Comparison of ENCODE assay signal across 1 cellular context in the genomic region with DNA sequence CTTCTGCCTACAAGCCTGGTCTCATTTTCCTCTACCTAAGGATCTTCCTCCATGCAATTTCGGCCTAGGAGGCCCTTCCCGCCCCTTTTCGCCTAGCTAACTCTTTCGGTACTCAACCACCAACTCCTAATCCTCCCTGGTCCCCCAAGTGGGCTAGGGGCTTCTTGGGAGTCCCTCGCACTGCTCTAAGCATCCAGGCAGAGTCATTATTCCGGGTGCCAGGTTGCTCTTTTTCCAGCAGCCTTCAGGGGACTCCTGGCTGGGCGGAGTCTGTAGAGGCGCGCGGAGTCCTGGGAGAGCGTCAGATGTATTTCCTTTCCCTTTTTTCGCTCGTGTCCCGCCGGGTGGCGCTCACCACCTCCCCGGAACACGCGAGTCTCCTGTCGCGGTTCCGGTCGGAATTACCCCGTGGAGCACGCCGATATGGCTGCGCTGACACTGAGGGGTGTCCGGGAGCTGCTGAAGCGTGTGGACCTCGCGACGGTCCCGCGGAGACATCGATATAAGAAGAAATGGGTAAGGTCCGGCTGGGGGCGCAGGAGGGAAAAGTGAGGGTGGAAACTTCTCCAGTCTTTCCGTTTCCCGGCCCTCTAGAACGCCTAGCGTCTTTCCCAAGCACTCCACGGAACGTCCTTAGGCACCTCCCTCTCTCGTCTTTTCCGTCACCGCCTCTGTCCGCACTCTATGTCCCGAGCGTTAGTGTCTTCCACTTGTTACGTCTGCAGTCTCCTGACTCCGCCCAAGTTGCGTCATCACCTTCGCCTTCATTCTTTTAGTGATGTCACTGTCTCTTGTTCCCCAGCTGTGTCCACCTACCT.
A peak's percentile ranks its signal among the peaks of the same experiment; 100 is the strongest.
TF ChIP-seq lines count a peak whose summit lies in the region.

A gene (plus strand): TSS at position 404 of the 818 bp plus-strand sequence. CDS start 20 bp downstream, at position 424.

TF ChIP-seq in HepG2, 621 proteins besides CTCF, POLR2A, EP300 and RAD21 (continued from another document and continues in another):
- TF ChIP-seq ZBTB20 (CRISPR knock-in tag; IDR thresholded peaks at IDR 0.05; ENCODE audit: borderline replicate concordance, low read depth) (peak; percentile 68; the same call in 1 of the 2 replicates), KLF9 (CRISPR knock-in tag; IDR thresholded peaks at IDR 0.05; ENCODE audit: low read depth) (no peak), ATF7-NPFF (CRISPR knock-in tag; IDR thresholded peaks at IDR 0.05; ENCODE audit: low read depth) (peak; percentile 44; the same call in 1 of the 2 replicates), ZNF441 (CRISPR knock-in tag; IDR thresholded peaks at IDR 0.05; ENCODE audit: borderline replicate concordance) (peak; percentile 48; the same call in 1 of the 2 replicates), GZF1 (CRISPR knock-in tag; IDR thresholded peaks at IDR 0.05) (no peak), HNRNPLL (IDR thresholded peaks at IDR 0.05; ENCODE audit: low read depth, low read length, poor library complexity, severe bottlenecking) (peak; percentile 54), HNF4A (CRISPR knock-in tag; IDR thresholded peaks at IDR 0.05) (0 out of 2 replicates have a peak, but pooled peaks have one; percentile 16), ZNF383 (CRISPR knock-in tag; IDR thresholded peaks at IDR 0.05; ENCODE audit: borderline replicate concordance) (no peak), SP140L (CRISPR knock-in tag; IDR thresholded peaks at IDR 0.05; ENCODE audit: borderline replicate concordance) (no peak), ZNF761 (CRISPR knock-in tag; conservative IDR thresholded peaks at IDR 0.05) (0 out of 2 replicates have a peak, but pooled peaks have one; percentile 16), HDAC1 (CRISPR knock-in tag; IDR thresholded peaks at IDR 0.05) (peak; percentile 94), ZNF451 (CRISPR knock-in tag; IDR thresholded peaks at IDR 0.05) (peak; percentile 88; the same call in 1 of the 2 replicates), TOE1 (CRISPR knock-in tag; IDR thresholded peaks at IDR 0.05) (no peak), NFKBIZ (CRISPR knock-in tag; IDR thresholded peaks at IDR 0.05) (peak; percentile 70; the same call in 1 of the 2 replicates), ASH2L (IDR thresholded peaks at IDR 0.05; ENCODE audit: insufficient read length, low read depth, low read length) (peak; percentile 83), SALL1 (CRISPR knock-in tag; IDR thresholded peaks at IDR 0.05) (peak; percentile 93), MAZ (IDR thresholded peaks at IDR 0.05; ENCODE audit: borderline replicate concordance, low read depth, low read length) (no peak), MAZ (CRISPR knock-in tag; IDR thresholded peaks at IDR 0.05; ENCODE audit: low read depth) (peak; percentile 57; the same call in 1 of the 2 replicates), ZFP37 (CRISPR knock-in tag; IDR thresholded peaks at IDR 0.05; ENCODE audit: borderline replicate concordance) (peak; percentile 16; the same call in 1 of the 2 replicates), RFXANK (CRISPR knock-in tag; IDR thresholded peaks at IDR 0.05) (peak; percentile 60; the same call in 1 of the 2 replicates), SRSF1 (optimal IDR thresholded peaks at IDR 0.05; ENCODE audit: low read depth, low read length) (peak; percentile 61), SUZ12 (IDR thresholded peaks at IDR 0.05; ENCODE audit: low read depth, low read length) (no peak), BRD4 (CRISPR knock-in tag; IDR thresholded peaks at IDR 0.05) (peak; percentile 94), NCOA5 (CRISPR knock-in tag; IDR thresholded peaks at IDR 0.05) (peak; percentile 29; the same call in 1 of the 2 replicates), TBX2 (CRISPR knock-in tag; IDR thresholded peaks at IDR 0.05; ENCODE audit: borderline replicate concordance) (peak; percentile 30; the same call in 1 of the 2 replicates), FIP1L1 (IDR thresholded peaks at IDR 0.05; ENCODE audit: borderline replicate concordance, insufficient read depth, low read depth, low read length) (0 out of 2 replicates have a peak, but pooled peaks have one; percentile 70), HMG20A (CRISPR knock-in tag; IDR thresholded peaks at IDR 0.05; ENCODE audit: borderline replicate concordance) (0 out of 2 replicates have a peak, but pooled peaks have one; percentile 27), SNAI1 (CRISPR knock-in tag; IDR thresholded peaks at IDR 0.05; ENCODE audit: borderline replicate concordance) (no peak), FOXA1 (IDR thresholded peaks at IDR 0.05) (no peak), FOXA1 (CRISPR knock-in tag; IDR thresholded peaks at IDR 0.05) (peak; percentile 52), ZNF501 (CRISPR knock-in tag; IDR thresholded peaks at IDR 0.05) (peak; percentile 86), HNF4G (IDR thresholded peaks at IDR 0.05; ENCODE audit: borderline replicate concordance, low read depth, low read length) (peak; percentile 20; the same call in 1 of the 2 replicates), HNF4G (CRISPR knock-in tag; IDR thresholded peaks at IDR 0.05; ENCODE audit: borderline replicate concordance, low read depth) (no peak; the same call in 1 of the 2 replicates), PCBP1 (IDR thresholded peaks at IDR 0.05; ENCODE audit: borderline replicate concordance, low read depth, low read length) (0 out of 2 replicates have a peak, but pooled peaks have one; percentile 50), ZKSCAN5 (CRISPR knock-in tag; IDR thresholded peaks at IDR 0.05) (no peak), ATF7 (IDR thresholded peaks at IDR 0.05) (peak; percentile 95), ATF7 (CRISPR knock-in tag; IDR thresholded peaks at IDR 0.05) (0 out of 2 replicates have a peak, but pooled peaks have one; percentile 18)
- TF ChIP-seq, protein P1, sequence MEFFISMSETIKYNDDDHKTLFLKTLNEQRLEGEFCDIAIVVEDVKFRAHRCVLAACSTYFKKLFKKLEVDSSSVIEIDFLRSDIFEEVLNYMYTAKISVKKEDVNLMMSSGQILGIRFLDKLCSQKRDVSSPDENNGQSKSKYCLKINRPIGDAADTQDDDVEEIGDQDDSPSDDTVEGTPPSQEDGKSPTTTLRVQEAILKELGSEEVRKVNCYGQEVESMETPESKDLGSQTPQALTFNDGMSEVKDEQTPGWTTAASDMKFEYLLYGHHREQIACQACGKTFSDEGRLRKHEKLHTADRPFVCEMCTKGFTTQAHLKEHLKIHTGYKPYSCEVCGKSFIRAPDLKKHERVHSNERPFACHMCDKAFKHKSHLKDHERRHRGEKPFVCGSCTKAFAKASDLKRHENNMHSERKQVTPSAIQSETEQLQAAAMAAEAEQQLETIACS (CRISPR knock-in tag; IDR thresholded peaks at IDR 0.05), result peak; percentile 28; the same call in 1 of the 2 replicates
- TF ChIP-seq, protein P2, sequence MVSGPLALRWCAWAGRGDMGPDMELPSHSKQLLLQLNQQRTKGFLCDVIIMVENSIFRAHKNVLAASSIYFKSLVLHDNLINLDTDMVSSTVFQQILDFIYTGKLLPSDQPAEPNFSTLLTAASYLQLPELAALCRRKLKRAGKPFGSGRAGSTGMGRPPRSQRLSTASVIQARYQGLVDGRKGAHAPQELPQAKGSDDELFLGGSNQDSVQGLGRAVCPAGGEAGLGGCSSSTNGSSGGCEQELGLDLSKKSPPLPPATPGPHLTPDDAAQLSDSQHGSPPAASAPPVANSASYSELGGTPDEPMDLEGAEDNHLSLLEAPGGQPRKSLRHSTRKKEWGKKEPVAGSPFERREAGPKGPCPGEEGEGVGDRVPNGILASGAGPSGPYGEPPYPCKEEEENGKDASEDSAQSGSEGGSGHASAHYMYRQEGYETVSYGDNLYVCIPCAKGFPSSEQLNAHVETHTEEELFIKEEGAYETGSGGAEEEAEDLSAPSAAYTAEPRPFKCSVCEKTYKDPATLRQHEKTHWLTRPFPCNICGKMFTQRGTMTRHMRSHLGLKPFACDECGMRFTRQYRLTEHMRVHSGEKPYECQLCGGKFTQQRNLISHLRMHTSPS (CRISPR knock-in tag; IDR thresholded peaks at IDR 0.05; ENCODE audit: low read depth), result peak; percentile 55; the same call in 1 of the 2 replicates
- TF ChIP-seq, protein P3, sequence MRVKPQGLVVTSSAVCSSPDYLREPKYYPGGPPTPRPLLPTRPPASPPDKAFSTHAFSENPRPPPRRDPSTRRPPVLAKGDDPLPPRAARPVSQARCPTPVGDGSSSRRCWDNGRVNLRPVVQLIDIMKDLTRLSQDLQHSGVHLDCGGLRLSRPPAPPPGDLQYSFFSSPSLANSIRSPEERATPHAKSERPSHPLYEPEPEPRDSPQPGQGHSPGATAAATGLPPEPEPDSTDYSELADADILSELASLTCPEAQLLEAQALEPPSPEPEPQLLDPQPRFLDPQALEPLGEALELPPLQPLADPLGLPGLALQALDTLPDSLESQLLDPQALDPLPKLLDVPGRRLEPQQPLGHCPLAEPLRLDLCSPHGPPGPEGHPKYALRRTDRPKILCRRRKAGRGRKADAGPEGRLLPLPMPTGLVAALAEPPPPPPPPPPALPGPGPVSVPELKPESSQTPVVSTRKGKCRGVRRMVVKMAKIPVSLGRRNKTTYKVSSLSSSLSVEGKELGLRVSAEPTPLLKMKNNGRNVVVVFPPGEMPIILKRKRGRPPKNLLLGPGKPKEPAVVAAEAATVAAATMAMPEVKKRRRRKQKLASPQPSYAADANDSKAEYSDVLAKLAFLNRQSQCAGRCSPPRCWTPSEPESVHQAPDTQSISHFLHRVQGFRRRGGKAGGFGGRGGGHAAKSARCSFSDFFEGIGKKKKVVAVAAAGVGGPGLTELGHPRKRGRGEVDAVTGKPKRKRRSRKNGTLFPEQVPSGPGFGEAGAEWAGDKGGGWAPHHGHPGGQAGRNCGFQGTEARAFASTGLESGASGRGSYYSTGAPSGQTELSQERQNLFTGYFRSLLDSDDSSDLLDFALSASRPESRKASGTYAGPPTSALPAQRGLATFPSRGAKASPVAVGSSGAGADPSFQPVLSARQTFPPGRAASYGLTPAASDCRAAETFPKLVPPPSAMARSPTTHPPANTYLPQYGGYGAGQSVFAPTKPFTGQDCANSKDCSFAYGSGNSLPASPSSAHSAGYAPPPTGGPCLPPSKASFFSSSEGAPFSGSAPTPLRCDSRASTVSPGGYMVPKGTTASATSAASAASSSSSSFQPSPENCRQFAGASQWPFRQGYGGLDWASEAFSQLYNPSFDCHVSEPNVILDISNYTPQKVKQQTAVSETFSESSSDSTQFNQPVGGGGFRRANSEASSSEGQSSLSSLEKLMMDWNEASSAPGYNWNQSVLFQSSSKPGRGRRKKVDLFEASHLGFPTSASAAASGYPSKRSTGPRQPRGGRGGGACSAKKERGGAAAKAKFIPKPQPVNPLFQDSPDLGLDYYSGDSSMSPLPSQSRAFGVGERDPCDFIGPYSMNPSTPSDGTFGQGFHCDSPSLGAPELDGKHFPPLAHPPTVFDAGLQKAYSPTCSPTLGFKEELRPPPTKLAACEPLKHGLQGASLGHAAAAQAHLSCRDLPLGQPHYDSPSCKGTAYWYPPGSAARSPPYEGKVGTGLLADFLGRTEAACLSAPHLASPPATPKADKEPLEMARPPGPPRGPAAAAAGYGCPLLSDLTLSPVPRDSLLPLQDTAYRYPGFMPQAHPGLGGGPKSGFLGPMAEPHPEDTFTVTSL (CRISPR knock-in tag; IDR thresholded peaks at IDR 0.05; ENCODE audit: borderline replicate concordance), result 0 out of 2 replicates have a peak, but pooled peaks have one; percentile 39
- TF ChIP-seq, protein P4, sequence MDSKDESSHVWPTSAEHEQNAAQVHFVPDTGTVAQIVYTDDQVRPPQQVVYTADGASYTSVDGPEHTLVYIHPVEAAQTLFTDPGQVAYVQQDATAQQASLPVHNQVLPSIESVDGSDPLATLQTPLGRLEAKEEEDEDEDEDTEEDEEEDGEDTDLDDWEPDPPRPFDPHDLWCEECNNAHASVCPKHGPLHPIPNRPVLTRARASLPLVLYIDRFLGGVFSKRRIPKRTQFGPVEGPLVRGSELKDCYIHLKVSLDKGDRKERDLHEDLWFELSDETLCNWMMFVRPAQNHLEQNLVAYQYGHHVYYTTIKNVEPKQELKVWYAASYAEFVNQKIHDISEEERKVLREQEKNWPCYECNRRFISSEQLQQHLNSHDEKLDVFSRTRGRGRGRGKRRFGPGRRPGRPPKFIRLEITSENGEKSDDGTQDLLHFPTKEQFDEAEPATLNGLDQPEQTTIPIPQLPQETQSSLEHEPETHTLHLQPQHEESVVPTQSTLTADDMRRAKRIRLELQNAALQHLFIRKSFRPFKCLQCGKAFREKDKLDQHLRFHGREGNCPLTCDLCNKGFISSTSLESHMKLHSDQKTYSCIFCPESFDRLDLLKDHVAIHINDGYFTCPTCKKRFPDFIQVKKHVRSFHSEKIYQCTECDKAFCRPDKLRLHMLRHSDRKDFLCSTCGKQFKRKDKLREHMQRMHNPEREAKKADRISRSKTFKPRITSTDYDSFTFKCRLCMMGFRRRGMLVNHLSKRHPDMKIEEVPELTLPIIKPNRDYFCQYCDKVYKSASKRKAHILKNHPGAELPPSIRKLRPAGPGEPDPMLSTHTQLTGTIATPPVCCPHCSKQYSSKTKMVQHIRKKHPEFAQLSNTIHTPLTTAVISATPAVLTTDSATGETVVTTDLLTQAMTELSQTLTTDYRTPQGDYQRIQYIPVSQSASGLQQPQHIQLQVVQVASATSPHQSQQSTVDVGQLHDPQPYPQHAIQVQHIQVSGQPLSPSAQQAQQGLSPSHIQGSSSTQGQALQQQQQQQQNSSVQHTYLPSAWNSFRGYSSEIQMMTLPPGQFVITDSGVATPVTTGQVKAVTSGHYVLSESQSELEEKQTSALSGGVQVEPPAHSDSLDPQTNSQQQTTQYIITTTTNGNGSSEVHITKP (CRISPR knock-in tag; IDR thresholded peaks at IDR 0.05; ENCODE audit: low read depth), result peak; percentile 90
- TF ChIP-seq, protein P5, sequence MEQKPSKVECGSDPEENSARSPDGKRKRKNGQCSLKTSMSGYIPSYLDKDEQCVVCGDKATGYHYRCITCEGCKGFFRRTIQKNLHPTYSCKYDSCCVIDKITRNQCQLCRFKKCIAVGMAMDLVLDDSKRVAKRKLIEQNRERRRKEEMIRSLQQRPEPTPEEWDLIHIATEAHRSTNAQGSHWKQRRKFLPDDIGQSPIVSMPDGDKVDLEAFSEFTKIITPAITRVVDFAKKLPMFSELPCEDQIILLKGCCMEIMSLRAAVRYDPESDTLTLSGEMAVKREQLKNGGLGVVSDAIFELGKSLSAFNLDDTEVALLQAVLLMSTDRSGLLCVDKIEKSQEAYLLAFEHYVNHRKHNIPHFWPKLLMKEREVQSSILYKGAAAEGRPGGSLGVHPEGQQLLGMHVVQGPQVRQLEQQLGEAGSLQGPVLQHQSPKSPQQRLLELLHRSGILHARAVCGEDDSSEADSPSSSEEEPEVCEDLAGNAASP (CRISPR knock-in tag; IDR thresholded peaks at IDR 0.05; ENCODE audit: borderline replicate concordance), result peak; percentile 31; the same call in 1 of the 2 replicates
- TF ChIP-seq, protein P6, sequence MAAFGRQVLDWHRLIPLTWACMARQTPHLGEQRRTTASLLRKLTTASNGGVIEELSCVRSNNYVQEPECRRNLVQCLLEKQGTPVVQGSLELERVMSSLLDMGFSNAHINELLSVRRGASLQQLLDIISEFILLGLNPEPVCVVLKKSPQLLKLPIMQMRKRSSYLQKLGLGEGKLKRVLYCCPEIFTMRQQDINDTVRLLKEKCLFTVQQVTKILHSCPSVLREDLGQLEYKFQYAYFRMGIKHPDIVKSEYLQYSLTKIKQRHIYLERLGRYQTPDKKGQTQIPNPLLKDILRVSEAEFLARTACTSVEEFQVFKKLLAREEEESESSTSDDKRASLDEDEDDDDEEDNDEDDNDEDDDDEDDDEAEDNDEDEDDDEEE (CRISPR knock-in tag; IDR thresholded peaks at IDR 0.05), result no peak
- TF ChIP-seq, protein P7, sequence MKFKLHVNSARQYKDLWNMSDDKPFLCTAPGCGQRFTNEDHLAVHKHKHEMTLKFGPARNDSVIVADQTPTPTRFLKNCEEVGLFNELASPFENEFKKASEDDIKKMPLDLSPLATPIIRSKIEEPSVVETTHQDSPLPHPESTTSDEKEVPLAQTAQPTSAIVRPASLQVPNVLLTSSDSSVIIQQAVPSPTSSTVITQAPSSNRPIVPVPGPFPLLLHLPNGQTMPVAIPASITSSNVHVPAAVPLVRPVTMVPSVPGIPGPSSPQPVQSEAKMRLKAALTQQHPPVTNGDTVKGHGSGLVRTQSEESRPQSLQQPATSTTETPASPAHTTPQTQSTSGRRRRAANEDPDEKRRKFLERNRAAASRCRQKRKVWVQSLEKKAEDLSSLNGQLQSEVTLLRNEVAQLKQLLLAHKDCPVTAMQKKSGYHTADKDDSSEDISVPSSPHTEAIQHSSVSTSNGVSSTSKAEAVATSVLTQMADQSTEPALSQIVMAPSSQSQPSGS (CRISPR knock-in tag; IDR thresholded peaks at IDR 0.05), result peak; percentile 62
